ENCODE assay signal across 1 cellular context in genomic region chr9:93183106-93183662, GRCh38.
TF ChIP-seq lines count a peak whose summit lies in the region.

No MANE protein-coding gene starts in this region.

TF ChIP-seq in GM23338, 12 proteins besides CTCF, POLR2A, EP300 and RAD21 (continued from another document):
- TF ChIP-seq, protein P1, sequence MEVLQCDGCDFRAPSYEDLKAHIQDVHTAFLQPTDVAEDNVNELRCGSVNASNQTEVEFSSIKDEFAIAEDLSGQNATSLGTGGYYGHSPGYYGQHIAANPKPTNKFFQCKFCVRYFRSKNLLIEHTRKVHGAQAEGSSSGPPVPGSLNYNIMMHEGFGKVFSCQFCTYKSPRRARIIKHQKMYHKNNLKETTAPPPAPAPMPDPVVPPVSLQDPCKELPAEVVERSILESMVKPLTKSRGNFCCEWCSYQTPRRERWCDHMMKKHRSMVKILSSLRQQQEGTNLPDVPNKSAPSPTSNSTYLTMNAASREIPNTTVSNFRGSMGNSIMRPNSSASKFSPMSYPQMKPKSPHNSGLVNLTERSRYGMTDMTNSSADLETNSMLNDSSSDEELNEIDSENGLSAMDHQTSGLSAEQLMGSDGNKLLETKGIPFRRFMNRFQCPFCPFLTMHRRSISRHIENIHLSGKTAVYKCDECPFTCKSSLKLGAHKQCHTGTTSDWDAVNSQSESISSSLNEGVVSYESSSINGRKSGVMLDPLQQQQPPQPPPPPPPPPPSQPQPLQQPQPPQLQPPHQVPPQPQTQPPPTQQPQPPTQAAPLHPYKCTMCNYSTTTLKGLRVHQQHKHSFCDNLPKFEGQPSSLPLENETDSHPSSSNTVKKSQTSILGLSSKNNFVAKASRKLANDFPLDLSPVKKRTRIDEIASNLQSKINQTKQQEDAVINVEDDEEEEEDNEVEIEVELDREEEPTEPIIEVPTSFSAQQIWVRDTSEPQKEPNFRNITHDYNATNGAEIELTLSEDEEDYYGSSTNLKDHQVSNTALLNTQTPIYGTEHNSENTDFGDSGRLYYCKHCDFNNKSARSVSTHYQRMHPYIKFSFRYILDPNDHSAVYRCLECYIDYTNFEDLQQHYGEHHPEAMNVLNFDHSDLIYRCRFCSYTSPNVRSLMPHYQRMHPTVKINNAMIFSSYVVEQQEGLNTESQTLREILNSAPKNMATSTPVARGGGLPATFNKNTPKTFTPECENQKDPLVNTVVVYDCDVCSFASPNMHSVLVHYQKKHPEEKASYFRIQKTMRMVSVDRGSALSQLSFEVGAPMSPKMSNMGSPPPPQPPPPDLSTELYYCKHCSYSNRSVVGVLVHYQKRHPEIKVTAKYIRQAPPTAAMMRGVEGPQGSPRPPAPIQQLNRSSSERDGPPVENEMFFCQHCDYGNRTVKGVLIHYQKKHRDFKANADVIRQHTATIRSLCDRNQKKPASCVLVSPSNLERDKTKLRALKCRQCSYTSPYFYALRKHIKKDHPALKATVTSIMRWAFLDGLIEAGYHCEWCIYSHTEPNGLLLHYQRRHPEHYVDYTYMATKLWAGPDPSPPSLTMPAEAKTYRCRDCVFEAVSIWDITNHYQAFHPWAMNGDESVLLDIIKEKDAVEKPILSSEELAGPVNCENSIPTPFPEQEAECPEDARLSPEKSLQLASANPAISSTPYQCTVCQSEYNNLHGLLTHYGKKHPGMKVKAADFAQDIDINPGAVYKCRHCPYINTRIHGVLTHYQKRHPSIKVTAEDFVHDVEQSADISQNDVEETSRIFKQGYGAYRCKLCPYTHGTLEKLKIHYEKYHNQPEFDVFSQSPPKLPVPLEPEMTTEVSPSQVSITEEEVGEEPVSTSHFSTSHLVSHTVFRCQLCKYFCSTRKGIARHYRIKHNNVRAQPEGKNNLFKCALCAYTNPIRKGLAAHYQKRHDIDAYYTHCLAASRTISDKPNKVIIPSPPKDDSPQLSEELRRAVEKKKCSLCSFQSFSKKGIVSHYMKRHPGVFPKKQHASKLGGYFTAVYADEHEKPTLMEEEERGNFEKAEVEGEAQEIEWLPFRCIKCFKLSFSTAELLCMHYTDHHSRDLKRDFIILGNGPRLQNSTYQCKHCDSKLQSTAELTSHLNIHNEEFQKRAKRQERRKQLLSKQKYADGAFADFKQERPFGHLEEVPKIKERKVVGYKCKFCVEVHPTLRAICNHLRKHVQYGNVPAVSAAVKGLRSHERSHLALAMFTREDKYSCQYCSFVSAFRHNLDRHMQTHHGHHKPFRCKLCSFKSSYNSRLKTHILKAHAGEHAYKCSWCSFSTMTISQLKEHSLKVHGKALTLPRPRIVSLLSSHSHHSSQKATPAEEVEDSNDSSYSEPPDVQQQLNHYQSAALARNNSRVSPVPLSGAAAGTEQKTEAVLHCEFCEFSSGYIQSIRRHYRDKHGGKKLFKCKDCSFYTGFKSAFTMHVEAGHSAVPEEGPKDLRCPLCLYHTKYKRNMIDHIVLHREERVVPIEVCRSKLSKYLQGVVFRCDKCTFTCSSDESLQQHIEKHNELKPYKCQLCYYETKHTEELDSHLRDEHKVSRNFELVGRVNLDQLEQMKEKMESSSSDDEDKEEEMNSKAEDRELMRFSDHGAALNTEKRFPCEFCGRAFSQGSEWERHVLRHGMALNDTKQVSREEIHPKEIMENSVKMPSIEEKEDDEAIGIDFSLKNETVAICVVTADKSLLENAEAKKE (CRISPR knock-in tag; IDR thresholded peaks at IDR 0.05) = no peak
- TF ChIP-seq NANOG (IDR thresholded peaks at IDR 0.05; ENCODE audit: borderline replicate concordance) (no peak), STAT1 (IDR thresholded peaks at IDR 0.05; ENCODE audit: unreplicated experiment) (no peak), EZH2phosphoT487 (IDR thresholded peaks at IDR 0.05; ENCODE audit: unreplicated experiment) (no peak), CREB1 (CRISPR knock-in tag; IDR thresholded peaks at IDR 0.05; ENCODE audit: low read depth) (no peak), POLR2AphosphoS5 (IDR thresholded peaks at IDR 0.05; ENCODE audit: low read depth) (no peak)
- TF ChIP-seq, protein P2, sequence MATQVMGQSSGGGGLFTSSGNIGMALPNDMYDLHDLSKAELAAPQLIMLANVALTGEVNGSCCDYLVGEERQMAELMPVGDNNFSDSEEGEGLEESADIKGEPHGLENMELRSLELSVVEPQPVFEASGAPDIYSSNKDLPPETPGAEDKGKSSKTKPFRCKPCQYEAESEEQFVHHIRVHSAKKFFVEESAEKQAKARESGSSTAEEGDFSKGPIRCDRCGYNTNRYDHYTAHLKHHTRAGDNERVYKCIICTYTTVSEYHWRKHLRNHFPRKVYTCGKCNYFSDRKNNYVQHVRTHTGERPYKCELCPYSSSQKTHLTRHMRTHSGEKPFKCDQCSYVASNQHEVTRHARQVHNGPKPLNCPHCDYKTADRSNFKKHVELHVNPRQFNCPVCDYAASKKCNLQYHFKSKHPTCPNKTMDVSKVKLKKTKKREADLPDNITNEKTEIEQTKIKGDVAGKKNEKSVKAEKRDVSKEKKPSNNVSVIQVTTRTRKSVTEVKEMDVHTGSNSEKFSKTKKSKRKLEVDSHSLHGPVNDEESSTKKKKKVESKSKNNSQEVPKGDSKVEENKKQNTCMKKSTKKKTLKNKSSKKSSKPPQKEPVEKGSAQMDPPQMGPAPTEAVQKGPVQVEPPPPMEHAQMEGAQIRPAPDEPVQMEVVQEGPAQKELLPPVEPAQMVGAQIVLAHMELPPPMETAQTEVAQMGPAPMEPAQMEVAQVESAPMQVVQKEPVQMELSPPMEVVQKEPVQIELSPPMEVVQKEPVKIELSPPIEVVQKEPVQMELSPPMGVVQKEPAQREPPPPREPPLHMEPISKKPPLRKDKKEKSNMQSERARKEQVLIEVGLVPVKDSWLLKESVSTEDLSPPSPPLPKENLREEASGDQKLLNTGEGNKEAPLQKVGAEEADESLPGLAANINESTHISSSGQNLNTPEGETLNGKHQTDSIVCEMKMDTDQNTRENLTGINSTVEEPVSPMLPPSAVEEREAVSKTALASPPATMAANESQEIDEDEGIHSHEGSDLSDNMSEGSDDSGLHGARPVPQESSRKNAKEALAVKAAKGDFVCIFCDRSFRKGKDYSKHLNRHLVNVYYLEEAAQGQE (IDR thresholded peaks at IDR 0.05; ENCODE audit: unreplicated experiment) = no peak
- TF ChIP-seq, protein P3, sequence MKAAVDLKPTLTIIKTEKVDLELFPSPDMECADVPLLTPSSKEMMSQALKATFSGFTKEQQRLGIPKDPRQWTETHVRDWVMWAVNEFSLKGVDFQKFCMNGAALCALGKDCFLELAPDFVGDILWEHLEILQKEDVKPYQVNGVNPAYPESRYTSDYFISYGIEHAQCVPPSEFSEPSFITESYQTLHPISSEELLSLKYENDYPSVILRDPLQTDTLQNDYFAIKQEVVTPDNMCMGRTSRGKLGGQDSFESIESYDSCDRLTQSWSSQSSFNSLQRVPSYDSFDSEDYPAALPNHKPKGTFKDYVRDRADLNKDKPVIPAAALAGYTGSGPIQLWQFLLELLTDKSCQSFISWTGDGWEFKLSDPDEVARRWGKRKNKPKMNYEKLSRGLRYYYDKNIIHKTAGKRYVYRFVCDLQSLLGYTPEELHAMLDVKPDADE (IDR thresholded peaks at IDR 0.05) = no peak
